ENCODE assay signal across 6 cellular contexts in genomic region chr22:24553597-24554315, GRCh38. TPM values are rescaled to one million over a fixed set of nuclear protein-coding genes. Genes with fewer than 3 reads are reported as not detected.
DNase-seq lines count a peak whose midpoint lies in the region; ATAC-seq and TF ChIP-seq lines count a peak whose summit lies in the region.

No MANE protein-coding gene starts in this region.

- peak overlapping the region; percentile 84 for H3K27ac ChIP-seq in Panc1 (ENCODE audit: low read length)
- peak overlapping the region; percentile 84 to 99 (median 98) for H3K27ac ChIP-seq in heart right ventricle
- peak overlapping the region; percentile 95 to 99 (median 98) for H3K27ac ChIP-seq in transverse colon

- H3K9me3 ChIP-seq in Panc1 (ENCODE audit: control insufficient read depth, insufficient read depth, low read depth, low read length) (no peaks in the 10 kb centered on the region), heart right ventricle (no peaks in the 10 kb centered on the region), transverse colon (no peaks in the 10 kb centered on the region)

- H3K4me1 Mint-ChIP-seq in CD14-positive monocyte: peaks cover 64% of the 10 kb centered on the region

- POLR2A ChIA-PET in Panc1 (lab: Charles Lee): no interaction called here

- WGBS in heart right ventricle, 2 donors: 29 to 35% methylated on average over 12 of the region's 12 CpGs
- 0 to 22% methylated on average over 1 to 12 of the region's 12 CpGs for WGBS in transverse colon (ENCODE audit: low coverage in 1 of 2), 2 donors

- peaks cover 19% of the 10 kb centered on the region for H3K36me3 ChIP-seq in Panc1 (ENCODE audit: control insufficient read depth, insufficient read depth, low read length)
- H3K36me3 ChIP-seq in heart right ventricle: peaks cover 0 to 36% (median 11%) of the 10 kb centered on the region in 9 donors
- H3K36me3 ChIP-seq in transverse colon: peaks cover 0 to 6% (median 3%) of the 10 kb centered on the region in 4 donors

- H3K9me3 Mint-ChIP-seq in CD14-positive monocyte: no peaks in the 10 kb centered on the region

- intact Hi-C loops in CD14-positive monocyte (cut with micrococcal nuclease) (no loop called here), Panc1 (cut with micrococcal nuclease; ENCODE audit: unreplicated experiment) (no loop called here), heart right ventricle (cut with DNase I) (loop anchor here in 1 of 10 donors (10.0 kb wide), 1 partner anchor 639 kb away; no protein-coding TSS in a partner anchor), transverse colon (cut with DNase I; ENCODE audit: low total_unique reads) (no loop called here)

- CTCF ChIA-PET in Panc1 (lab: Charles Lee): no interaction called here

- H3K4me3 Mint-ChIP-seq in CD14-positive monocyte: peak overlapping the region; percentile 99 to 100

- H3K4me1 ChIP-seq in Panc1 (ENCODE audit: control insufficient read depth, insufficient read depth, low read length) (peaks cover 20% of the 10 kb centered on the region), heart right ventricle (peaks cover 7 to 76% (median 69%) of the 10 kb centered on the region in 9 donors), transverse colon (peaks cover 51 to 66% (median 63%) of the 10 kb centered on the region in 4 donors)

- no peak for ATAC-seq in Panc1
- peak in 3 of 8 donors; percentile 0 to 5 (median 1) for ATAC-seq in heart right ventricle
- ATAC-seq in omental fat pad (ENCODE audit: low FRiP score): no peak
- no peak for ATAC-seq in HG02642 (IDR thresholded peaks at IDR 0.05; ENCODE audit: poor library complexity, unreplicated experiment)

- no peak for TF ChIP-seq CTCF in CD14-positive monocyte (IDR thresholded peaks at IDR 0.05)
- no peak for TF ChIP-seq CTCF in Panc1 (IDR thresholded peaks at IDR 0.05)
- no peak for TF ChIP-seq CTCF in heart right ventricle (IDR thresholded peaks at IDR 0.05)
- TF ChIP-seq CTCF in transverse colon (IDR thresholded peaks at IDR 0.05): no peak
- TF ChIP-seq CTCF in omental fat pad (IDR thresholded peaks at IDR 0.05): no peak

- no peak for TF ChIP-seq EP300 in transverse colon (IDR thresholded peaks at IDR 0.05; ENCODE audit: low read depth)

- in situ Hi-C loops in Panc1 (cut with HindIII; ENCODE audit: low pct_unique_long_range_greater_than_20kb, low sequenced_read_pairs) (no loop called here), transverse colon (cut with MboI; ENCODE audit: low pct_ligation_motif_present in 1 of 4, low pct_unique_long_range_greater_than_20kb in 1 of 4, low sequenced_read_pairs in 3 of 4) (no loop called here)

- BruUV-seq in Panc1 (replicated peaks; lab: Mats Ljungman, UMichigan): no TSS peak

- no peak for TF ChIP-seq POLR2A in transverse colon (IDR thresholded peaks at IDR 0.05)

- H3K27ac Mint-ChIP-seq in CD14-positive monocyte: peak overlapping the region; percentile 92 to 99 (median 95)

- peaks cover 0 to 3% (median 2%) of the 10 kb centered on the region in 3 donors for H3K27me3 Mint-ChIP-seq in CD14-positive monocyte (ENCODE audit: low read depth in 3 of 3)

- no peak for DNase-seq in CD14-positive monocyte (ENCODE audit: low spot score)
- DNase-seq in Panc1 (ENCODE audit: low read depth, low spot score): no peak
- DNase-seq in heart right ventricle: peak; percentile 33 to 39
- DNase-seq in transverse colon: peak; percentile 29
- no peak for DNase-seq in omental fat pad (ENCODE audit: low spot score)

- H3K27me3 ChIP-seq in Panc1 (ENCODE audit: control insufficient read depth, insufficient read depth, low read length) (no peaks in the 10 kb centered on the region), heart right ventricle (no peaks in the 10 kb centered on the region), transverse colon (no peaks in the 10 kb centered on the region)

- H3K4me3 ChIP-seq in Panc1 (ENCODE audit: low read depth in 2 of 2, low read length in 2 of 2) (peak overlapping the region; percentile 79), heart right ventricle (peak overlapping the region; percentile 68 to 100 (median 92)), transverse colon (peak overlapping the region; percentile 92 to 96 (median 95))

- H3K36me3 Mint-ChIP-seq in CD14-positive monocyte: peaks cover 36 to 47% of the 10 kb centered on the region in 2 donors

RNA-seq across cellular contexts. Expression of gene GUCD1, which starts 1.2 kb away (rescaled TPM):
- polyA plus RNA-seq in CD14-positive monocyte (10 to 100 TPM; 67.1 to 72.5 TPM), heart right ventricle (100 to 1,000 TPM in 1 of 2 donors, 10 to 100 TPM in 1; 97.0 to 219 TPM)
- total RNA-seq in Panc1 (2021; ENCODE audit: unreplicated experiment) (97.7 TPM), heart right ventricle (100 to 1,000 TPM; 143 to 273 (median 168) TPM), transverse colon (100 to 1,000 TPM in 3 of 4 donors, 10 to 100 TPM in 1; 56.7 to 498 (median 277) TPM), omental fat pad (100 to 1,000 TPM; 105 to 179 (median 171) TPM)
- polyA plus RNA-seq in Panc1 (2012; ENCODE audit: insufficient read length): 74.9 TPM

RNA-seq across cellular contexts. Expression of gene SNRPD3, which starts 2.0 kb away (rescaled TPM):
- polyA plus RNA-seq in CD14-positive monocyte: 10 to 100 TPM; 71.8 to 80.9 TPM
- 89.4 TPM for total RNA-seq in Panc1 (2021; ENCODE audit: unreplicated experiment)
- 131 TPM for polyA plus RNA-seq in Panc1 (2012; ENCODE audit: insufficient read length)
- total RNA-seq in heart right ventricle: 10 to 100 TPM; 67.0 to 89.4 (median 74.0) TPM
- polyA plus RNA-seq in heart right ventricle: 100 to 1,000 TPM in 1 of 2 donors, 10 to 100 TPM in 1; 47.3 to 127 TPM
- total RNA-seq in transverse colon: 100 to 1,000 TPM in 2 of 4 donors, 10 to 100 TPM in 2; 21.3 to 127 (median 93.8) TPM
- total RNA-seq in omental fat pad: 100 to 1,000 TPM; 107 to 135 (median 115) TPM

RNA-seq across cellular contexts. Expression of gene LRRC75B, which starts 39.1 kb away (rescaled TPM):
- polyA plus RNA-seq in CD14-positive monocyte (under 1 TPM; 0.20 to 0.53 TPM), heart right ventricle (10 to 100 TPM in 1 of 2 donors, 1 to 10 TPM in 1; 3.9 to 12.4 TPM)
- total RNA-seq in Panc1 (2021; ENCODE audit: unreplicated experiment) (4.1 TPM), heart right ventricle (1 to 10 TPM; 2.0 to 6.6 (median 4.3) TPM), transverse colon (10 to 100 TPM; 13.3 to 20.6 (median 16.6) TPM), omental fat pad (1 to 10 TPM; 4.1 to 7.0 (median 5.7) TPM)
- polyA plus RNA-seq in Panc1 (2012; ENCODE audit: insufficient read length): 8.3 TPM

RNA-seq across cellular contexts. Expression of gene GGT1, which starts 49.2 kb away (rescaled TPM):
- polyA plus RNA-seq in CD14-positive monocyte (10 to 100 TPM; 16.0 to 25.5 TPM), heart right ventricle (1 to 10 TPM in 1 of 2 donors, under 1 TPM in 1; 0.94 to 4.0 TPM)
- total RNA-seq in Panc1 (2021; ENCODE audit: unreplicated experiment) (2.6 TPM), heart right ventricle (1 to 10 TPM in 7 of 10 donors, under 1 TPM in 3; 0.51 to 3.5 (median 1.1) TPM), transverse colon (100 to 1,000 TPM in 1 of 4 donors, 10 to 100 TPM in 3; 52.4 to 167 (median 77.1) TPM), omental fat pad (1 to 10 TPM; 1.1 to 5.5 (median 4.5) TPM)
- 5.5 TPM for polyA plus RNA-seq in Panc1 (2012; ENCODE audit: insufficient read length)

RNA-seq across cellular contexts. Expression of gene UPB1, which starts 58.6 kb away (rescaled TPM):
- polyA plus RNA-seq in CD14-positive monocyte (under 1 TPM in 1 of 2 donors, not detected in 1; 0.17 TPM), heart right ventricle (1 to 10 TPM in 1 of 2 donors, under 1 TPM in 1; 0.32 to 3.7 TPM)
- total RNA-seq in Panc1 (2021; ENCODE audit: unreplicated experiment) (0.10 TPM), heart right ventricle (1 to 10 TPM in 6 of 10 donors, under 1 TPM in 4; 0.45 to 2.7 (median 1.0) TPM), transverse colon (under 1 TPM in 1 of 4 donors, not detected in 3; 0.32 TPM), omental fat pad (1 to 10 TPM in 1 of 4 donors, under 1 TPM in 1, not detected in 2; 0.13 to 1.9 TPM)
- polyA plus RNA-seq in Panc1 (2012; ENCODE audit: insufficient read length): not detected

Comparison
In these comparisons a context has a peak if more than half of its experiments do, and no peak if none do; other contexts are left out.
1. DNase-seq: peak in heart right ventricle (2 of 2) and transverse colon (single experiment); none in CD14-positive monocyte (single experiment), Panc1 (single experiment) and omental fat pad (single experiment).
2. Peak in every context shown above with its lines, with median percentiles within 50 percentile points of each other: H3K27ac ChIP-seq and H3K4me3 ChIP-seq.